Comparison of ENCODE assay signal across 10 cellular contexts in genomic region chr2:29747786-29748470, GRCh38.
DNase-seq lines count a peak whose midpoint lies in the region; ATAC-seq lines count a peak whose summit lies in the region.
"Had no signal": no experiment of that assay in that cellular context is flagged by ENCODE, and none has a peak within 500 bp of the region (broad histone marks: within the 10 kb centered on the region; RNA-seq: fewer than 3 reads in every experiment).

No MANE protein-coding gene starts in this region.

- POLR2A ChIA-PET in activated CD4-positive, alpha-beta memory T cell treated with anti-CD3 and anti-CD28 coated beads for 36 hours (lab: Charles Lee): no interaction called here
- POLR2A ChIA-PET in activated CD4-positive, alpha-beta memory T cell treated with anti-CD3 and anti-CD28 coated beads, Interleukin-2, amount 10 ng/mL, durations not matched to agents 7 days and 5 days (lab: Charles Lee): no interaction called here

- no peaks in the 10 kb centered on the region for H3K36me3 Mint-ChIP-seq in activated CD4-positive, alpha-beta memory T cell treated with anti-CD3 and anti-CD28 coated beads for 36 hours
- H3K36me3 Mint-ChIP-seq in activated CD4-positive, alpha-beta memory T cell treated with anti-CD3 and anti-CD28 coated beads, Interleukin-2, amount 10 ng/mL, durations not matched to agents 7 days and 5 days (ENCODE audit: low read depth): no peaks in the 10 kb centered on the region
- no peaks in the 10 kb centered on the region for H3K36me3 Mint-ChIP-seq in stimulated activated memory B cell treated with anti-CD40 and anti-IgM and Interleukin-4, amounts not matched to agents 10 μg/mL and 1 μg/mL and 100 μg/mL, for 72 hours

- peak; percentile 40 for ATAC-seq in stimulated activated memory B cell treated with anti-CD40 and anti-IgM and Interleukin-4, amounts not matched to agents 10 μg/mL and 1 μg/mL and 100 μg/mL, for 72 hours
- ATAC-seq in HG03159 (IDR thresholded peaks at IDR 0.05; ENCODE audit: unreplicated experiment): no peak
- ATAC-seq: body of pancreas had no signal

- H3K9me3 Mint-ChIP-seq in activated CD4-positive, alpha-beta memory T cell treated with anti-CD3 and anti-CD28 coated beads for 36 hours: no peaks in the 10 kb centered on the region
- H3K9me3 Mint-ChIP-seq in activated CD4-positive, alpha-beta memory T cell treated with anti-CD3 and anti-CD28 coated beads, Interleukin-2, amount 10 ng/mL, durations not matched to agents 7 days and 5 days: no peaks in the 10 kb centered on the region
- peaks cover 3% of the 10 kb centered on the region for H3K9me3 Mint-ChIP-seq in stimulated activated memory B cell treated with anti-CD40 and anti-IgM and Interleukin-4, amounts not matched to agents 10 μg/mL and 1 μg/mL and 100 μg/mL, for 72 hours

- DNase-seq in activated CD4-positive, alpha-beta memory T cell treated with anti-CD3 and anti-CD28 coated beads for 36 hours: peak; percentile 17
- no peak for DNase-seq in activated CD4-positive, alpha-beta memory T cell treated with anti-CD3 and anti-CD28 coated beads, Interleukin-2, amount 10 ng/mL, durations not matched to agents 7 days and 5 days
- DNase-seq in HS-27A (ENCODE audit: low read depth): peak; percentile 93
- peak; percentile 62 for DNase-seq in amniotic stem cell (lab: John Stamatoyannopoulos, UW)
- no peak for DNase-seq in activated CD8-positive, alpha-beta memory T cell treated with anti-CD3 and anti-CD28 coated beads for 24 hours
- no peak for DNase-seq in substantia nigra (lab: John Stamatoyannopoulos, UW)
- DNase-seq: body of pancreas, DND-41 had no signal

- no peak overlapping the region for H3K4me3 Mint-ChIP-seq in activated CD4-positive, alpha-beta memory T cell treated with anti-CD3 and anti-CD28 coated beads for 36 hours
- H3K4me3 Mint-ChIP-seq in activated CD4-positive, alpha-beta memory T cell treated with anti-CD3 and anti-CD28 coated beads, Interleukin-2, amount 10 ng/mL, durations not matched to agents 7 days and 5 days: no peak overlapping the region
- H3K4me3 Mint-ChIP-seq in stimulated activated memory B cell treated with anti-CD40 and anti-IgM and Interleukin-4, amounts not matched to agents 10 μg/mL and 1 μg/mL and 100 μg/mL, for 72 hours: no peak overlapping the region

- H3K4me1 Mint-ChIP-seq in activated CD4-positive, alpha-beta memory T cell treated with anti-CD3 and anti-CD28 coated beads for 36 hours (ENCODE audit: low read depth): no peaks in the 10 kb centered on the region
- H3K4me1 Mint-ChIP-seq in activated CD4-positive, alpha-beta memory T cell treated with anti-CD3 and anti-CD28 coated beads, Interleukin-2, amount 10 ng/mL, durations not matched to agents 7 days and 5 days: no peaks in the 10 kb centered on the region
- no peaks in the 10 kb centered on the region for H3K4me1 Mint-ChIP-seq in stimulated activated memory B cell treated with anti-CD40 and anti-IgM and Interleukin-4, amounts not matched to agents 10 μg/mL and 1 μg/mL and 100 μg/mL, for 72 hours

- intact Hi-C loops in activated CD4-positive, alpha-beta memory T cell treated with anti-CD3 and anti-CD28 coated beads for 36 hours (cut with micrococcal nuclease): no loop called here

- CTCF ChIA-PET in activated CD4-positive, alpha-beta memory T cell treated with anti-CD3 and anti-CD28 coated beads for 36 hours (lab: Charles Lee): interaction anchor here (0.7 kb wide), 1 partner anchor 1075 kb away, joined by 3 read pairs; no protein-coding TSS in a partner anchor
- CTCF ChIA-PET in activated CD4-positive, alpha-beta memory T cell treated with anti-CD3 and anti-CD28 coated beads, Interleukin-2, amount 10 ng/mL, durations not matched to agents 7 days and 5 days (lab: Charles Lee): interaction anchor here (0.6 kb wide), 1 partner anchor 94 kb away, joined by 4 read pairs; no protein-coding TSS in a partner anchor

- peaks cover 12% of the 10 kb centered on the region for H3K27me3 Mint-ChIP-seq in activated CD4-positive, alpha-beta memory T cell treated with anti-CD3 and anti-CD28 coated beads for 36 hours
- H3K27me3 Mint-ChIP-seq in activated CD4-positive, alpha-beta memory T cell treated with anti-CD3 and anti-CD28 coated beads, Interleukin-2, amount 10 ng/mL, durations not matched to agents 7 days and 5 days: no peaks in the 10 kb centered on the region
- H3K27me3 Mint-ChIP-seq in stimulated activated memory B cell treated with anti-CD40 and anti-IgM and Interleukin-4, amounts not matched to agents 10 μg/mL and 1 μg/mL and 100 μg/mL, for 72 hours: no peaks in the 10 kb centered on the region

- no peak overlapping the region for H3K27ac Mint-ChIP-seq in activated CD4-positive, alpha-beta memory T cell treated with anti-CD3 and anti-CD28 coated beads for 36 hours
- H3K27ac Mint-ChIP-seq in activated CD4-positive, alpha-beta memory T cell treated with anti-CD3 and anti-CD28 coated beads, Interleukin-2, amount 10 ng/mL, durations not matched to agents 7 days and 5 days: no peak overlapping the region
- H3K27ac Mint-ChIP-seq in stimulated activated memory B cell treated with anti-CD40 and anti-IgM and Interleukin-4, amounts not matched to agents 10 μg/mL and 1 μg/mL and 100 μg/mL, for 72 hours: no peak overlapping the region

- H3K27ac ChIP-seq in substantia nigra (ENCODE audit: low read depth, low read length, poor library complexity, severe bottlenecking): no peak overlapping the region
- H3K27ac ChIP-seq: body of pancreas had no signal

Comparison
In these comparisons a context has a peak if more than half of its experiments do, and no peak if none do; other contexts are left out.
1. DNase-seq: peak in activated CD4-positive, alpha-beta memory T cell treated with anti-CD3 and anti-CD28 coated beads for 36 hours (single experiment), HS-27A (single experiment) and amniotic stem cell (single experiment); none in activated CD4-positive, alpha-beta memory T cell treated with anti-CD3 and anti-CD28 coated beads, Interleukin-2, amount 10 ng/mL, durations not matched to agents 7 days and 5 days (single experiment), activated CD8-positive, alpha-beta memory T cell treated with anti-CD3 and anti-CD28 coated beads for 24 hours (single experiment) and substantia nigra (0 of 49).